8 cellular contexts compared by ENCODE assay signal in genomic region chr12:91243177-91243576, GRCh38.
DNase-seq lines count a peak whose midpoint lies in the region; ATAC-seq, FAIRE-seq and TF ChIP-seq lines count a peak whose summit lies in the region.
"Not testable (repeated sequence)": the region's sequence is repeated elsewhere in the genome, so short reads cannot be mapped to it uniquely, and the experiment has no call there.

No MANE protein-coding gene starts in this region.

- not testable (repeated sequence) for H3K9me2 ChIP-seq in Karpas-422 (replicated peaks; ENCODE audit: insufficient read depth, low read length); hepatocyte (replicated peaks; ENCODE audit: insufficient read depth)

- H2AFZ ChIP-seq in Karpas-422 (ENCODE audit: low read length), result peak overlapping the region; percentile 39; the same call in 1 of the 2 replicates
- not testable (repeated sequence) for H2AFZ ChIP-seq in K562 (ENCODE audit: low read depth, low read length); hepatocyte

- not testable (repeated sequence) for H4K20me1 ChIP-seq in Karpas-422 (ENCODE audit: insufficient read depth, low read depth, low read length); K562 (replicated peaks; ENCODE audit: control insufficient read depth, insufficient read depth, low read length); hepatocyte (ENCODE audit: insufficient read depth, poor library complexity, severe bottlenecking)

- not testable (repeated sequence) for H3K9me3 ChIP-seq in Karpas-422 (ENCODE audit: low read length); RWPE2 (ENCODE audit: severe bottlenecking); K562 (replicated peaks; ENCODE audit: control insufficient read depth, insufficient read depth, low read depth, low read length); hepatocyte (ENCODE audit: low read depth); psoas muscle

- H3K4me2 ChIP-seq in Karpas-422 (ENCODE audit: low read depth, low read length, poor library complexity, severe bottlenecking) (peak overlapping the region; percentile 24), K562 (ENCODE audit: insufficient read depth, low read length) (peak overlapping the region; percentile 22; the same call in 1 of the 2 replicates)
- H3K4me2 ChIP-seq in hepatocyte, result not testable (repeated sequence)

- peak overlapping the region; percentile 31; the same call in 1 of the 2 replicates for H3K4me3 ChIP-seq in Karpas-422 (ENCODE audit: low read length)
- not testable (repeated sequence) for H3K4me3 ChIP-seq in RWPE2 (ENCODE audit: severe bottlenecking); K562; fibroblast of mammary gland (ENCODE audit: control insufficient read depth, low read depth, low read length); hepatocyte; psoas muscle

- not testable (repeated sequence) for H3K79me2 ChIP-seq in Karpas-422 (ENCODE audit: low read length); K562 (ENCODE audit: control insufficient read depth, insufficient read depth, low read length); hepatocyte

- not testable (repeated sequence) for ATAC-seq in RWPE2 (ENCODE audit: low read depth); K562; psoas muscle

- DNase-seq in EL (peak; percentile 34), Karpas-422 (peak; percentile 68), K562 (ENCODE audit: extremely low read depth in 1 of 4, low spot score in 3 of 4) (peak in 1 of 4 experiments; percentile 22), fibroblast of mammary gland (ENCODE audit: low read depth) (peak; percentile 56), hepatocyte (ENCODE audit: low spot score) (peak; percentile 23), psoas muscle (peak; percentile 10 to 46)
- DNase-seq in RWPE2 (ENCODE audit: low spot score), result not testable (repeated sequence)

- FAIRE-seq in K562 (lab: Jason Lieb, UNC), result not testable (repeated sequence)

- peak in 1 of 2 experiments; percentile 43; a peak in 1 of 4 replicates for TF ChIP-seq RAD21 in K562 (CRISPR knock-in tag; conservative IDR thresholded peaks at IDR 0.05 in 1 of 2, IDR thresholded peaks at IDR 0.05 in 1 of 2)

- BruUV-seq in K562 (replicated peaks; lab: Mats Ljungman, UMichigan), result not testable (repeated sequence)

- H3K27me3 ChIP-seq in Karpas-422 (ENCODE audit: low read length); RWPE2 (ENCODE audit: insufficient read depth, poor library complexity, severe bottlenecking); K562 (ENCODE audit: control insufficient read depth in 2 of 2, insufficient read depth in 2 of 2, low read length in 2 of 2); hepatocyte; psoas muscle (ENCODE audit: insufficient read depth in 3 of 3, low read length in 2 of 3): not testable (repeated sequence)

- intact Hi-C loops in K562 (cut with micrococcal nuclease); psoas muscle (cut with DNase I): not testable (repeated sequence)

- H3K4me1 ChIP-seq in Karpas-422 (ENCODE audit: low read length), result peaks cover 14% of the 10 kb centered on the region
- not testable (repeated sequence) for H3K4me1 ChIP-seq in RWPE2 (ENCODE audit: insufficient read depth, poor library complexity, severe bottlenecking); K562 (replicated peaks in 1 of 2; ENCODE audit: control insufficient read depth in 2 of 2, insufficient read depth in 2 of 2, low read length in 2 of 2); hepatocyte (ENCODE audit: insufficient read depth); psoas muscle

- not testable (repeated sequence) for H3K9me1 ChIP-seq in K562 (ENCODE audit: control insufficient read depth, insufficient read depth, low read length)

- POLR2A ChIA-PET in K562 (lab: Yijun Ruan, JAX), result interaction anchor here (0.9 kb wide), 1 partner anchor 11 kb away, joined by 3 read pairs; no protein-coding TSS in a partner anchor

- H3K36me3 ChIP-seq in Karpas-422 (ENCODE audit: insufficient read depth, low read length); RWPE2 (ENCODE audit: low read depth); K562 (ENCODE audit: control insufficient read depth, insufficient read depth, low read length); hepatocyte (replicated peaks; ENCODE audit: insufficient read depth, low read depth); psoas muscle (ENCODE audit: insufficient read depth in 1 of 2, low read depth in 1 of 2): not testable (repeated sequence)

- not testable (repeated sequence) for H3K27ac ChIP-seq in 22Rv1; RWPE2 (ENCODE audit: poor library complexity, severe bottlenecking); K562 (ENCODE audit: extremely low read depth, low read depth, low read length); hepatocyte; psoas muscle
- peak overlapping the region; percentile 39; the same call in 1 of the 2 replicates for H3K27ac ChIP-seq in Karpas-422 (ENCODE audit: low read length)

- TF ChIP-seq POLR2A in K562 (conservative IDR thresholded peaks at IDR 0.05), result not testable (repeated sequence)

- WGBS in K562 (ENCODE audit: insufficient coverage, low coverage, missing lambda C conversion rate), result 1% methylated on average over 6 of the region's 6 CpGs
- WGBS in hepatocyte (ENCODE audit: low lambda C conversion rate, missing lambda C conversion rate), result 89% methylated on average over 6 of the region's 6 CpGs
- 87 to 92% (median 90%) methylated on average over 6 of the region's 6 CpGs for WGBS in psoas muscle, 3 donors

- in situ Hi-C loops in K562 (cut with MboI), result not testable (repeated sequence)

- CTCF ChIA-PET in K562 (lab: Yijun Ruan, JAX; ENCODE audit: low intra/inter-chr PET ratio), result not testable (repeated sequence)

- H3K9ac ChIP-seq in Karpas-422 (ENCODE audit: low read length), result peak overlapping the region; percentile 40
- H3K9ac ChIP-seq in K562 (ENCODE audit: insufficient read depth in 1 of 2, low read depth in 2 of 2, low read length in 2 of 2), result not testable (repeated sequence)

- peak; percentile 25 for TF ChIP-seq CTCF in 22Rv1 (IDR thresholded peaks at IDR 0.05)
- TF ChIP-seq CTCF in RWPE2 (IDR thresholded peaks at IDR 0.05; ENCODE audit: poor library complexity, severe bottlenecking), result peak; percentile 26
- TF ChIP-seq CTCF in K562 (IDR thresholded peaks at IDR 0.05 in 2 of 3, conservative IDR thresholded peaks at IDR 0.05 in 1 of 3; ENCODE audit: insufficient read depth in 2 of 3, low read depth in 1 of 3, low read length in 3 of 3), result peak in 1 of 3 experiments; percentile 32; a peak in 4 of 6 replicates
- TF ChIP-seq CTCF in fibroblast of mammary gland (conservative IDR thresholded peaks at IDR 0.05; ENCODE audit: control insufficient read depth, insufficient read depth, low read depth, low read length), result peak; percentile 56
- peak; percentile 44 for TF ChIP-seq CTCF in hepatocyte (IDR thresholded peaks at IDR 0.05; ENCODE audit: poor library complexity)
- TF ChIP-seq CTCF in psoas muscle (IDR thresholded peaks at IDR 0.05), result not testable (repeated sequence)

- TF ChIP-seq EP300 in K562 (IDR thresholded peaks at IDR 0.05; ENCODE audit: low read length), result not testable (repeated sequence)
